31 cellular contexts compared by ENCODE assay signal in the genomic region with DNA sequence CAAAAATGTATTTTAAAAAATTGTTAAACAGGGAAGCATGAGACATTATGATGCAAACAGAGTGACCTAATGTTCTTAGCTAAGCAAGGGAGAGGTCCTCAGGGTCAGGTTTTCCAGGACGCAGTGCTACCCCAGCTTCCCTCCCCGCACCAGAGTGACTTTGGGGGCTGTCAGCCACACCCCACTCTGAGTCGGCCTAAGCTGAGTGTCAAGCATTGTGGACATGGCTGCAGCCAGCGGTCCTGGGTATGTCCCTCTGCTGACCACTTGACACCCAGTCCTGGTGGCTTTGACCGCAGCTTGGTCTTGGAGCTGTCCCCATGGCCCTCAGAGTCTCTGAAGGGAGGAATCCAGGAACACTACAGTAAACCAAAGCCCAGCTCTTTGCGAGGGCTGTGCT. TPM values are rescaled to one million over a fixed set of nuclear protein-coding genes. Genes with fewer than 3 reads are reported as not detected.
DNase-seq lines count a peak whose midpoint lies in the region; ATAC-seq, FAIRE-seq and TF ChIP-seq lines count a peak whose summit lies in the region.
"Had no signal": no experiment of that assay in that cellular context is flagged by ENCODE, and none has a peak within 500 bp of the region (broad histone marks: within the 10 kb centered on the region; RNA-seq: fewer than 3 reads in every experiment).

No MANE protein-coding gene starts in this region.

- H3K79me2 ChIP-seq in H1 (ENCODE audit: control insufficient read depth in 1 of 2, insufficient read depth in 2 of 2, low read length in 2 of 2): no peaks in the 10 kb centered on the region

- H3K36me3 ChIP-seq in left ventricle myocardium inferior: no peaks in the 10 kb centered on the region
- H3K36me3 ChIP-seq in H1 (ENCODE audit: control insufficient read depth in 2 of 4, insufficient read depth in 4 of 4, low read length in 3 of 4): no peaks in the 10 kb centered on the region
- no peaks in the 10 kb centered on the region for H3K36me3 ChIP-seq in upper lobe of right lung
- no peaks in the 10 kb centered on the region for H3K36me3 ChIP-seq in colonic mucosa
- H3K36me3 ChIP-seq: ovary had no signal

- H3K4me3 Mint-ChIP-seq in osteocyte (ENCODE audit: unreplicated experiment): no peak overlapping the region
- H3K4me3 Mint-ChIP-seq in glutamatergic neuron (ENCODE audit: unreplicated experiment): no peak overlapping the region
- H3K4me3 Mint-ChIP-seq: activated naive CD8-positive, alpha-beta T cell; endodermal cell; GM23338; HFFc6; IgD-negative memory B cell; stimulated activated naive B cell treated with anti-CD40 and anti-IgM and Interleukin-4, amounts not matched to agents 10 μg/mL and 1 μg/mL and 100 μg/mL, for 72 hours had no signal

- no peaks in the 10 kb centered on the region for H3K27me3 Mint-ChIP-seq in osteocyte (ENCODE audit: unreplicated experiment)
- peaks cover 3% of the 10 kb centered on the region for H3K27me3 Mint-ChIP-seq in glutamatergic neuron (ENCODE audit: unreplicated experiment)
- H3K27me3 Mint-ChIP-seq: activated naive CD8-positive, alpha-beta T cell; stimulated activated naive B cell treated with anti-CD40 and anti-IgM and Interleukin-4, amounts not matched to agents 10 μg/mL and 1 μg/mL and 100 μg/mL, for 72 hours had no signal

- WGBS in H1 (ENCODE audit: extremely low coverage in 1 of 2, insufficient coverage in 1 of 2, insufficient read length in 1 of 2, insufficient replicate concordance in 2 of 2, low coverage in 1 of 2, low lambda C conversion rate in 2 of 2, missing lambda C conversion rate in 1 of 2), 2 experiments: 98% methylated on average over 6 of the region's 6 CpGs; no CpG with 5 or more reads in 1 of the 2 experiments

- no peaks in the 10 kb centered on the region for H4K20me1 ChIP-seq in H1 (replicated peaks in 1 of 2; ENCODE audit: control insufficient read depth in 1 of 2, insufficient read depth in 2 of 2, low read length in 2 of 2)

- H3K23ac ChIP-seq in H1 (ENCODE audit: insufficient read length): no peak overlapping the region

- H3K23me2 ChIP-seq in H1 (ENCODE audit: low read depth, low read length): no peaks in the 10 kb centered on the region; the same call in 1 of the 2 replicates

- H3K4me1 Mint-ChIP-seq in osteocyte (ENCODE audit: unreplicated experiment) (peaks cover 49% of the 10 kb centered on the region), glutamatergic neuron (ENCODE audit: low read depth, unreplicated experiment) (peaks cover 3% of the 10 kb centered on the region)
- H3K4me1 Mint-ChIP-seq: endodermal cell, GM23338, IgD-negative memory B cell had no signal

- no peak overlapping the region for H4K8ac ChIP-seq in H1 (ENCODE audit: extremely low read depth, insufficient read depth, low read length)

- no peak overlapping the region for H3K4ac ChIP-seq in H1 (replicated peaks; ENCODE audit: insufficient read length, low read depth, low read length)

- H3K27me3 ChIP-seq in left ventricle myocardium inferior (ENCODE audit: low read depth): no peaks in the 10 kb centered on the region
- no peaks in the 10 kb centered on the region for H3K27me3 ChIP-seq in H1 (replicated peaks in 1 of 4; ENCODE audit: control insufficient read depth in 3 of 4, extremely low read depth in 1 of 4, insufficient read depth in 3 of 4, low read length in 3 of 4)
- no peaks in the 10 kb centered on the region for H3K27me3 ChIP-seq in upper lobe of right lung
- H3K27me3 ChIP-seq in colonic mucosa: no peaks in the 10 kb centered on the region
- H3K27me3 ChIP-seq: ovary had no signal

- H3K9ac ChIP-seq in H1 (replicated peaks in 1 of 4; ENCODE audit: extremely low read depth in 1 of 4, low read depth in 3 of 4, low read length in 3 of 4) (no peak overlapping the region), colonic mucosa (ENCODE audit: low read depth in 2 of 2, low read length in 2 of 2) (no peak overlapping the region)

- H3K27ac ChIP-seq in left ventricle myocardium inferior (replicated peaks) (no peak overlapping the region), H1 (ENCODE audit: low read depth, low read length) (no peak overlapping the region), upper lobe of right lung (peak overlapping the region; percentile 6), colonic mucosa (no peak overlapping the region)
- H3K27ac ChIP-seq: ovary had no signal

- TF ChIP-seq POLR2A in H1 (IDR thresholded peaks at IDR 0.05; ENCODE audit: control extremely low read depth in 1 of 2, low read depth in 2 of 2, low read length in 2 of 2): no peak

- intact Hi-C loops in cardiac septum (cut with DNase I): loop anchor here (10.0 kb wide), 1 partner anchor 204 kb away; no protein-coding TSS in a partner anchor
- intact Hi-C loops in left ventricle myocardium inferior (cut with micrococcal nuclease): no loop called here
- intact Hi-C loops in upper lobe of right lung (cut with DNase I): no loop called here
- intact Hi-C loops in colonic mucosa (cut with DNase I): no loop called here

- no peak overlapping the region for H3K14ac ChIP-seq in H1 (ENCODE audit: insufficient read length)

- no peak overlapping the region for H2AFZ ChIP-seq in H1 (ENCODE audit: low read length)
- H2AFZ ChIP-seq: GM23338 had no signal

- TF ChIP-seq EP300 in H1 (IDR thresholded peaks at IDR 0.05; ENCODE audit: borderline replicate concordance in 1 of 2, low read depth in 2 of 2, low read length in 2 of 2): no peak

- no peak overlapping the region for H3K4me3 ChIP-seq in left ventricle myocardium inferior
- H3K4me3 ChIP-seq in H1 (ENCODE audit: extremely low read depth in 1 of 4, insufficient read depth in 2 of 4, low read depth in 3 of 4, low read length in 4 of 4): no peak overlapping the region
- no peak overlapping the region for H3K4me3 ChIP-seq in upper lobe of right lung
- no peak overlapping the region for H3K4me3 ChIP-seq in colonic mucosa
- H3K4me3 ChIP-seq: GM23338, ovary had no signal

- H2BK5ac ChIP-seq in H1 (ENCODE audit: low read depth, low read length): no peak overlapping the region

- H3K9me3 Mint-ChIP-seq in osteocyte (ENCODE audit: unreplicated experiment) (no peaks in the 10 kb centered on the region), glutamatergic neuron (ENCODE audit: unreplicated experiment) (peaks cover 5% of the 10 kb centered on the region)
- H3K9me3 Mint-ChIP-seq: endodermal cell; HFFc6; IgD-negative memory B cell; stimulated activated naive B cell treated with anti-CD40 and anti-IgM and Interleukin-4, amounts not matched to agents 10 μg/mL and 1 μg/mL and 100 μg/mL, for 72 hours had no signal

- no peak overlapping the region for H2AK5ac ChIP-seq in H1 (ENCODE audit: low read depth, low read length)

- H4K91ac ChIP-seq in H1 (replicated peaks; ENCODE audit: insufficient read length, low read length): no peak overlapping the region

- H2BK15ac ChIP-seq in H1 (ENCODE audit: low read length): peak overlapping the region; percentile 46; the same call in 1 of the 2 replicates

- no peaks in the 10 kb centered on the region for H3K9me3 ChIP-seq in left ventricle myocardium inferior (replicated peaks)
- no peaks in the 10 kb centered on the region for H3K9me3 ChIP-seq in H1 (ENCODE audit: insufficient read depth in 2 of 2, low read depth in 1 of 2, low read length in 1 of 2)
- H3K9me3 ChIP-seq in upper lobe of right lung: no peaks in the 10 kb centered on the region
- no peaks in the 10 kb centered on the region for H3K9me3 ChIP-seq in colonic mucosa
- H3K9me3 ChIP-seq: ovary had no signal

- no peak overlapping the region for H3K4me2 ChIP-seq in H1 (ENCODE audit: insufficient read depth in 1 of 2, low read depth in 2 of 2, low read length in 2 of 2)
- H3K4me2 ChIP-seq: GM23338 had no signal

- H3K4me1 ChIP-seq in left ventricle myocardium inferior (peaks cover 47% of the 10 kb centered on the region), H1 (replicated peaks in 1 of 4; ENCODE audit: control insufficient read depth in 3 of 4, insufficient read depth in 4 of 4, low read length in 3 of 4) (peaks cover 0 to 3% (median 0%) of the 10 kb centered on the region in 4 experiments; a peak in 1 of 7 replicates), upper lobe of right lung (peaks cover 34% of the 10 kb centered on the region), colonic mucosa (no peaks in the 10 kb centered on the region)

- no peak overlapping the region for H3K56ac ChIP-seq in H1 (replicated peaks; ENCODE audit: insufficient read length, low read depth, low read length)

- H3K79me1 ChIP-seq in H1 (ENCODE audit: low read depth, low read length): no peaks in the 10 kb centered on the region

- H3K27ac Mint-ChIP-seq in osteocyte (ENCODE audit: unreplicated experiment) (peak overlapping the region; percentile 50), glutamatergic neuron (ENCODE audit: unreplicated experiment) (no peak overlapping the region)
- H3K27ac Mint-ChIP-seq: activated naive CD8-positive, alpha-beta T cell; endodermal cell; GM23338; IgD-negative memory B cell; stimulated activated naive B cell treated with anti-CD40 and anti-IgM and Interleukin-4, amounts not matched to agents 10 μg/mL and 1 μg/mL and 100 μg/mL, for 72 hours had no signal

- POLR2A ChIA-PET in H1 (lab: Charles Lee; ENCODE audit: partially characterized antibody): no interaction called here

- no peak for FAIRE-seq in H1 (lab: Jason Lieb, UNC)
- FAIRE-seq: A204.1, frontal cortex, RCC 7860 had no signal

- TF ChIP-seq RAD21 in H1 (IDR thresholded peaks at IDR 0.05 in 1 of 2, conservative IDR thresholded peaks at IDR 0.05 in 1 of 2; ENCODE audit: low read depth in 2 of 2, low read length in 2 of 2): no peak

- H3K18ac ChIP-seq in H1 (ENCODE audit: extremely low read depth, low read length): no peak overlapping the region

- DNase-seq in cardiac septum (ENCODE audit: low spot score) (peak; percentile 64), left ventricle myocardium inferior (no peak), H1 (ENCODE audit: low read depth in 1 of 2, low spot score in 2 of 2) (no peak), osteocyte (ENCODE audit: extremely low spot score, unreplicated experiment) (no peak), upper lobe of right lung (no peak), colonic mucosa (no peak), SKM-1 (lab: John Stamatoyannopoulos, UW; ENCODE audit: unreplicated experiment) (no peak), glutamatergic neuron (no peak)
- DNase-seq: activated CD4-positive, CD25-positive, alpha-beta regulatory T cell; activated CD8-positive, alpha-beta memory T cell treated with anti-CD3 and anti-CD28 coated beads, Interleukin-2, amount 50 U/mL, for 4 hours; AML-193; anterior cingulate cortex; endodermal cell; HFFc6; hippocampal formation; naive thymus-derived CD4-positive, alpha-beta T cell; NCI-H1092 treated with DMSO at 0.1 percent for 48 hours; NCI-H187; NCI-H2227 treated with DMSO at 0.1 percent for 48 hours; NCI-H69; stimulated activated naive B cell treated with anti-CD40 and anti-IgM and Interleukin-4, amounts not matched to agents 10 μg/mL and 1 μg/mL and 100 μg/mL, for 72 hours; T-helper 1 cell had no signal

- TF ChIP-seq CTCF in left ventricle myocardium inferior (IDR thresholded peaks at IDR 0.05; ENCODE audit: borderline replicate concordance): no peak
- TF ChIP-seq CTCF in H1 (IDR thresholded peaks at IDR 0.05; ENCODE audit: control extremely low read depth in 1 of 3, insufficient read depth in 1 of 3, low read depth in 1 of 3, low read length in 3 of 3): no peak
- no peak for TF ChIP-seq CTCF in osteocyte (IDR thresholded peaks at IDR 0.05)
- no peak for TF ChIP-seq CTCF in upper lobe of right lung (IDR thresholded peaks at IDR 0.05)
- TF ChIP-seq CTCF in colonic mucosa (IDR thresholded peaks at IDR 0.05): no peak
- TF ChIP-seq CTCF in glutamatergic neuron (IDR thresholded peaks at IDR 0.05; ENCODE audit: partially characterized antibody, unreplicated experiment): no peak

- peak; percentile 39 for ATAC-seq in upper lobe of right lung
- ATAC-seq: GM23338; naive thymus-derived CD4-positive, alpha-beta T cell; stimulated activated naive B cell treated with anti-CD40 and anti-IgM and Interleukin-4, amounts not matched to agents 10 μg/mL and 1 μg/mL and 100 μg/mL, for 72 hours had no signal

- no peak overlapping the region for H4K5ac ChIP-seq in H1 (ENCODE audit: insufficient read length, low read depth, low read length)

- H3K36me3 Mint-ChIP-seq in osteocyte (ENCODE audit: unreplicated experiment) (no peaks in the 10 kb centered on the region), glutamatergic neuron (ENCODE audit: unreplicated experiment) (no peaks in the 10 kb centered on the region)
- H3K36me3 Mint-ChIP-seq: activated naive CD8-positive, alpha-beta T cell; IgD-negative memory B cell; naive thymus-derived CD4-positive, alpha-beta T cell; stimulated activated naive B cell treated with anti-CD40 and anti-IgM and Interleukin-4, amounts not matched to agents 10 μg/mL and 1 μg/mL and 100 μg/mL, for 72 hours had no signal

- no peak overlapping the region for H2BK120ac ChIP-seq in H1 (replicated peaks; ENCODE audit: low read depth, low read length)

- H2BK20ac ChIP-seq in H1 (ENCODE audit: low read length): no peak overlapping the region

- no peak overlapping the region for H2BK12ac ChIP-seq in H1 (ENCODE audit: low read depth, low read length)

- CTCF ChIA-PET in H1 (lab: Charles Lee; ENCODE audit: partially characterized antibody): interaction anchor here (0.9 to 1.5 kb wide), 5 partner anchors 10 to 198 kb away, joined by 3 to 5 read pairs (median 3); no protein-coding TSS in a partner anchor

RNA-seq across cellular contexts. Expression of a gene that starts 54.9 kb away (rescaled TPM):
- total RNA-seq in cardiac septum: 40.3 TPM
- 35.7 TPM for total RNA-seq in left ventricle myocardium inferior
- 0.07 TPM in 1 of 2 replicates, not detected in the other for total RNA-seq in H1 (2021; fragmentation: NEBNext Ultra II Directional; extraction: Animal tissue kit (Norgen Biotek cat#: 25700))
- polyA plus RNA-seq in H1 (2011; rRNA removed): under 0.01 and 0.02 TPM in 2 replicates
- 0.01 TPM for polyA plus RNA-seq in H1 (2011; cell fraction: cytosol; rRNA removed)
- 0.03 TPM for polyA plus RNA-seq in H1 (2011; cell fraction: nucleus; rRNA removed)
- polyA plus RNA-seq in H1 (2012, experiment 1 of 2): 0.03 to 0.04 TPM (median 0.03 TPM) in 3 of 4 replicates, not detected in the other
- not detected for polyA plus RNA-seq in H1 (2012, experiment 2 of 2)
- polyA plus RNA-seq in H1 (2013, experiment 1 of 2): 0.08 TPM
- polyA plus RNA-seq in H1 (2013, experiment 2 of 2): 0.07 TPM
- 0.02 and 0.03 TPM in 2 replicates for polyA minus RNA-seq in H1 (2011; rRNA and poly(A)+ RNA removed)
- polyA minus RNA-seq in H1 (2011; cell fraction: cytosol; rRNA and poly(A)+ RNA removed): not detected
- not detected for polyA minus RNA-seq in H1 (2011; cell fraction: nucleus; rRNA and poly(A)+ RNA removed)
- total RNA-seq in osteocyte: 0.13 and 0.21 TPM in 2 replicates
- total RNA-seq in upper lobe of right lung: 160 TPM
- 10 to 100 TPM in 1 of 2 donors, 1 to 10 TPM in 1; 5.3 to 20.3 TPM for total RNA-seq in colonic mucosa
- total RNA-seq in glutamatergic neuron (ENCODE audit: unreplicated experiment): not detected
- total RNA-seq: G401, GM23338, HFFc6, SK-MEL-5 had no signal
- polyA plus RNA-seq: IgD-negative memory B cell had no signal
